Comparison of ENCODE assay signal across 8 cellular contexts in the genomic region with DNA sequence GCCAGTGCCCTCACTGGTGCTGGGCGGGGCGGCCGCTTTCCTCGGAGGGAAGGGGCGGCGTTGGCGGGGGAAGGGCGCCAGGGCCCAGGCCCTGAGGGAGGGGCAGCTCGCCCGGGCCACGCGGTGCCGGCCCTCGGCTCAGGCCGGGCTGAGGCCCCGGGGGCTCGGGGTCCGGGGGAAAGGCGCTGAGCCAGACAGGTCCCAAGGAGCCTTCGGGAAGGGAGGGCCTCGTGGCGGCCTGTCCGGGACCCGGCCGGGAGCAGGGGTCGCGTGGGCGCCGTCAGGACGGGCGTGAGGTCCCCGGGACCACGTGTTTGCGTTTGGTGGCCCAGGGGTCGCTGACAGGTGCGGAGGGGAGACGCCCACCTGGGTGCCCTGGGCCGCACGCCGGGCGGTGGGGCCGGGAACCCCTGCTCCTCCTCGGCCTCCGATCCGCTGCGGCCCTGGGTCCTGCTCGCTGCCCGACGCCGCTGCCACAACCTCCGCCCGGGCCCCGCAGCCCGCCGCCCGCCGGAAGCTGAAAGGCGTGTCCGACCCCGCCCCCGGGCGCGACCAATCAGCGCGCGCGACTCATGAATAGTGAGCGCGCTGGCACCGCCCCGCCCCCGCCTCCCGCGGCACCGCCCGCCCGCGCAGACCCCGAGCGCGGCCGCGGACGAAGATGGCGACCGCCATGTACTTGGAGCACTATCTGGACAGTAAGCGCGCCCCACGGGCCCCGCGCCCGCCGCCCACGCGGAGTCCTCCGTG. TPM values are rescaled to one million over a fixed set of nuclear protein-coding genes. Genes with fewer than 3 reads are reported as not detected.
DNase-seq lines count a peak whose midpoint lies in the region; ATAC-seq, FAIRE-seq and TF ChIP-seq lines count a peak whose summit lies in the region.

A gene (plus strand): TSS at position 635 of the 750 bp plus-strand sequence. CDS start 27 bp downstream, at position 662.

- H3K27me3 Mint-ChIP-seq in T-helper 2 cell treated with Interferon-gamma antibody and Interleukin-4, amounts not matched to agents 5 μg/mL and 100 μg/mL, for 36 hours (ENCODE audit: low read depth), result no peaks in the 10 kb centered on the region

- H3K36me3 Mint-ChIP-seq in T-helper 2 cell treated with Interferon-gamma antibody and Interleukin-4, amounts not matched to agents 5 μg/mL and 100 μg/mL, for 36 hours (ENCODE audit: low read depth), result peaks cover 24% of the 10 kb centered on the region

- intact Hi-C loops in right cardiac atrium (cut with DNase I) (no loop called here), uterus (cut with DNase I; ENCODE audit: low total_unique reads) (no loop called here)

- peak within 1 kb of the TSS; percentile 73 for H3K9ac ChIP-seq in rectal smooth muscle tissue (ENCODE audit: low read length)

- DNase-seq in GM18507 (ENCODE audit: extremely low spot score, insufficient read length, low read depth) (peak; percentile 73), NCI-H1930 (lab: John Stamatoyannopoulos, UW) (peak; percentile 87 to 96), anterior cingulate cortex (lab: John Stamatoyannopoulos, UW) (peak; percentile 46 to 96 (median 88)), right cardiac atrium (peak; percentile 98 to 100 (median 99)), uterus (peak; percentile 96 to 97)
- DNase-seq in T-helper 2 cell treated with Interferon-gamma antibody and Interleukin-4, amounts not matched to agents 5 μg/mL and 100 μg/mL, for 36 hours (ENCODE audit: low spot score), result peak; percentile 97

- ATAC-seq in HG02943 (IDR thresholded peaks at IDR 0.05; ENCODE audit: low read depth, unreplicated experiment) (peak; percentile 48), right cardiac atrium (peak; percentile 88 to 91)

- H3K36me3 ChIP-seq in rectal smooth muscle tissue (ENCODE audit: control insufficient read depth, insufficient read depth, low read length) (peaks cover 7% of the 10 kb centered on the region), uterus (no peaks in the 10 kb centered on the region)

- H3K27ac ChIP-seq in right cardiac atrium (ENCODE audit: low read length) (peak within 1 kb of the TSS; percentile 97), rectal smooth muscle tissue (ENCODE audit: low read depth, low read length) (peak within 1 kb of the TSS; percentile 80), uterus (peak within 1 kb of the TSS; percentile 91 to 98)

- under 1% methylated on average over 96 of the region's 96 CpGs for WGBS in right cardiac atrium

- no peaks in the 10 kb centered on the region for H3K9me3 ChIP-seq in right cardiac atrium (ENCODE audit: control insufficient read depth, low read length)
- no peaks in the 10 kb centered on the region for H3K9me3 ChIP-seq in uterus

- peak within 1 kb of the TSS; percentile 95 for H3K27ac Mint-ChIP-seq in T-helper 2 cell treated with Interferon-gamma antibody and Interleukin-4, amounts not matched to agents 5 μg/mL and 100 μg/mL, for 36 hours

- peaks cover 9% of the 10 kb centered on the region for H3K4me1 Mint-ChIP-seq in T-helper 2 cell treated with Interferon-gamma antibody and Interleukin-4, amounts not matched to agents 5 μg/mL and 100 μg/mL, for 36 hours (ENCODE audit: low read depth)

- TF ChIP-seq CTCF in uterus (IDR thresholded peaks at IDR 0.05), result peak in 1 of 4 experiments; percentile 45

- TF ChIP-seq POLR2A in uterus (IDR thresholded peaks at IDR 0.05), result peak; percentile 37 to 90

- peaks cover 10% of the 10 kb centered on the region for H3K9me3 Mint-ChIP-seq in T-helper 2 cell treated with Interferon-gamma antibody and Interleukin-4, amounts not matched to agents 5 μg/mL and 100 μg/mL, for 36 hours

- peak within 1 kb of the TSS; percentile 89 for H3K4me3 Mint-ChIP-seq in T-helper 2 cell treated with Interferon-gamma antibody and Interleukin-4, amounts not matched to agents 5 μg/mL and 100 μg/mL, for 36 hours

- H3K4me3 ChIP-seq in right cardiac atrium (ENCODE audit: low read length) (peak within 1 kb of the TSS; percentile 98), rectal smooth muscle tissue (ENCODE audit: low read length) (peak within 1 kb of the TSS; percentile 91), uterus (peak within 1 kb of the TSS; percentile 41 to 80)

- H3K4me1 ChIP-seq in right cardiac atrium (ENCODE audit: control insufficient read depth, insufficient read depth, low read length) (peaks cover 2% of the 10 kb centered on the region), rectal smooth muscle tissue (ENCODE audit: control insufficient read depth, insufficient read depth, low read length) (peaks cover 3% of the 10 kb centered on the region), uterus (peaks cover 0 to 6% of the 10 kb centered on the region in 2 donors)

- FAIRE-seq in GM18507 (lab: Jason Lieb, UNC), result no peak

- H3K27me3 ChIP-seq in right cardiac atrium (ENCODE audit: control insufficient read depth, insufficient read depth) (no peaks in the 10 kb centered on the region), rectal smooth muscle tissue (ENCODE audit: control insufficient read depth, insufficient read depth, low read length) (no peaks in the 10 kb centered on the region), uterus (no peaks in the 10 kb centered on the region)

RNA-seq across cellular contexts. Expression of the gene that starts here (rescaled TPM):
- total RNA-seq in right cardiac atrium (10 to 100 TPM; 20.8 to 21.7 (median 21.0) TPM), uterus (10 to 100 TPM in 3 of 4 donors, 1 to 10 TPM in 1; 6.8 to 50.0 (median 27.9) TPM)
- 25.6 TPM for polyA plus RNA-seq in right cardiac atrium

Comparison
In these comparisons a context has a peak if more than half of its experiments do, and no peak if none do; other contexts are left out.
1. Peak in every context shown above with its lines: DNase-seq, ATAC-seq, H3K4me3 ChIP-seq and H3K27ac ChIP-seq.